In genomic region chr1:184870319-184870718, GRCh38 we compare ENCODE assay signal across 25 cellular contexts.
DNase-seq lines count a peak whose midpoint lies in the region; ATAC-seq lines count a peak whose summit lies in the region.
"Had no signal": no experiment of that assay in that cellular context is flagged by ENCODE, and none has a peak within 500 bp of the region (broad histone marks: within the 10 kb centered on the region; RNA-seq: fewer than 3 reads in every experiment).

No MANE protein-coding gene starts in this region.

- no peaks in the 10 kb centered on the region for H3K9me3 ChIP-seq in CD8-positive, alpha-beta memory T cell (ENCODE audit: low read length)
- H3K9me3 ChIP-seq: BE2C, Caco-2, esophagus muscularis mucosa, neutrophil, prostate gland, testis had no signal

- DNase-seq in activated T-cell treated with anti-CD3 and anti-CD28 coated beads, Interleukin-2, amount 50 U/mL, for 24 hours: no peak
- DNase-seq in activated T-cell treated with anti-CD3 and anti-CD28 coated beads for 4 hours: no peak
- peak in 2 of 5 donors; percentile 26 to 58 for DNase-seq in CD8-positive, alpha-beta memory T cell
- DNase-seq in activated T-helper 1 cell treated with anti-CD3 and anti-CD28 coated beads, Interleukin-12 subunit alpha, Interleukin-12 subunit beta, Interleukin-2, Interleukin-4 antibody, amounts not matched to agents 30 ng/mL and 10 ng/mL and 1 ng/mL, durations not matched to agents 14 hours and 24 hours and 36 hours (ENCODE audit: low spot score): peak; percentile 16
- no peak for DNase-seq in NCI-H446 (lab: John Stamatoyannopoulos, UW)
- no peak for DNase-seq in putamen (ENCODE audit: low spot score)
- DNase-seq: BE2C, Caco-2, DMS79 treated with DMSO at 0.1 percent for 48 hours, foreskin melanocyte, HFFc6, mesenchymal stem cell, NCI-H1436 treated with DMSO at 0.1 percent for 48 hours, T1000, testis had no signal

- H3K4me1 ChIP-seq in CD8-positive, alpha-beta memory T cell (ENCODE audit: insufficient read depth, low read length): peaks cover 29% of the 10 kb centered on the region
- H3K4me1 ChIP-seq: BE2C, Caco-2, prostate gland, testis had no signal

- ATAC-seq in HG02759 (IDR thresholded peaks at IDR 0.05; ENCODE audit: unreplicated experiment) (peak; percentile 30), HG03469 (IDR thresholded peaks at IDR 0.05; ENCODE audit: unreplicated experiment) (no peak)
- ATAC-seq: left lobe of liver, Right ventricle myocardium inferior had no signal

- no peaks in the 10 kb centered on the region for H3K27me3 Mint-ChIP-seq in activated T-cell treated with anti-CD3 and anti-CD28 coated beads, Interleukin-2, amount 50 U/mL, for 24 hours
- peaks cover 0 to 2% of the 10 kb centered on the region in 2 donors for H3K27me3 Mint-ChIP-seq in CD8-positive, alpha-beta memory T cell
- no peaks in the 10 kb centered on the region for H3K27me3 Mint-ChIP-seq in activated T-helper 1 cell treated with anti-CD3 and anti-CD28 coated beads, Interleukin-12 subunit alpha, Interleukin-12 subunit beta, Interleukin-2, Interleukin-4 antibody, amounts not matched to agents 30 ng/mL and 10 ng/mL and 1 ng/mL, durations not matched to agents 14 hours and 24 hours and 36 hours (ENCODE audit: insufficient read depth)

- CTCF ChIA-PET in CD8-positive, alpha-beta memory T cell (lab: Charles Lee): interaction anchor here (0.6 to 1.3 kb wide), 3 partner anchors 42 to 175 kb away, joined by 3 to 4 read pairs (median 3); partner anchors contain the start of gene RNF2

- no peak overlapping the region for H3K4me3 Mint-ChIP-seq in activated T-cell treated with anti-CD3 and anti-CD28 coated beads, Interleukin-2, amount 50 U/mL, for 24 hours
- H3K4me3 Mint-ChIP-seq in CD8-positive, alpha-beta memory T cell: peak overlapping the region in 5 of 7 donors; percentile 4 to 55 (median 38)
- no peak overlapping the region for H3K4me3 Mint-ChIP-seq in activated T-helper 1 cell treated with anti-CD3 and anti-CD28 coated beads, Interleukin-12 subunit alpha, Interleukin-12 subunit beta, Interleukin-2, Interleukin-4 antibody, amounts not matched to agents 30 ng/mL and 10 ng/mL and 1 ng/mL, durations not matched to agents 14 hours and 24 hours and 36 hours
- H3K4me3 Mint-ChIP-seq: HFFc6 had no signal

- H3K27me3 ChIP-seq in CD8-positive, alpha-beta memory T cell (ENCODE audit: insufficient read depth, low read length, poor library complexity, severe bottlenecking): no peaks in the 10 kb centered on the region
- H3K27me3 ChIP-seq: esophagus muscularis mucosa, hepatocyte, neutrophil, testis had no signal

- H3K36me3 Mint-ChIP-seq in activated T-cell treated with anti-CD3 and anti-CD28 coated beads, Interleukin-2, amount 50 U/mL, for 24 hours (ENCODE audit: low read depth): peaks cover 21% of the 10 kb centered on the region
- peaks cover 20 to 33% (median 22%) of the 10 kb centered on the region in 3 donors for H3K36me3 Mint-ChIP-seq in CD8-positive, alpha-beta memory T cell
- H3K36me3 Mint-ChIP-seq in activated T-helper 1 cell treated with anti-CD3 and anti-CD28 coated beads, Interleukin-12 subunit alpha, Interleukin-12 subunit beta, Interleukin-2, Interleukin-4 antibody, amounts not matched to agents 30 ng/mL and 10 ng/mL and 1 ng/mL, durations not matched to agents 14 hours and 24 hours and 36 hours (ENCODE audit: low read depth): peaks cover 23% of the 10 kb centered on the region

- intact Hi-C loops in activated T-helper 1 cell treated with anti-CD3 and anti-CD28 coated beads, Interleukin-12 subunit alpha, Interleukin-12 subunit beta, Interleukin-2, Interleukin-4 antibody, amounts not matched to agents 30 ng/mL and 10 ng/mL and 1 ng/mL, durations not matched to agents 14 hours and 24 hours and 36 hours (cut with micrococcal nuclease): no loop called here

- peaks cover 53% of the 10 kb centered on the region for H3K4me1 Mint-ChIP-seq in activated T-cell treated with anti-CD3 and anti-CD28 coated beads, Interleukin-2, amount 50 U/mL, for 24 hours (ENCODE audit: low read depth)
- H3K4me1 Mint-ChIP-seq in CD8-positive, alpha-beta memory T cell: peaks cover 46 to 56% (median 51%) of the 10 kb centered on the region in 3 donors
- H3K4me1 Mint-ChIP-seq in activated T-helper 1 cell treated with anti-CD3 and anti-CD28 coated beads, Interleukin-12 subunit alpha, Interleukin-12 subunit beta, Interleukin-2, Interleukin-4 antibody, amounts not matched to agents 30 ng/mL and 10 ng/mL and 1 ng/mL, durations not matched to agents 14 hours and 24 hours and 36 hours (ENCODE audit: low read depth): peaks cover 40% of the 10 kb centered on the region

- H3K4me3 ChIP-seq in CD8-positive, alpha-beta memory T cell (ENCODE audit: low read length): no peak overlapping the region
- H3K4me3 ChIP-seq: coronary artery, esophagus muscularis mucosa, hepatocyte, prostate gland, testis had no signal

- H3K27ac Mint-ChIP-seq in activated T-cell treated with anti-CD3 and anti-CD28 coated beads, Interleukin-2, amount 50 U/mL, for 24 hours: peak overlapping the region; percentile 51
- H3K27ac Mint-ChIP-seq in CD8-positive, alpha-beta memory T cell: peak overlapping the region in 7 of 8 donors; percentile 49 to 91 (median 80)
- peak overlapping the region; percentile 45 for H3K27ac Mint-ChIP-seq in activated T-helper 1 cell treated with anti-CD3 and anti-CD28 coated beads, Interleukin-12 subunit alpha, Interleukin-12 subunit beta, Interleukin-2, Interleukin-4 antibody, amounts not matched to agents 30 ng/mL and 10 ng/mL and 1 ng/mL, durations not matched to agents 14 hours and 24 hours and 36 hours
- H3K27ac Mint-ChIP-seq: HFFc6 had no signal

- no peak overlapping the region for H3K27ac ChIP-seq in CD8-positive, alpha-beta memory T cell (ENCODE audit: low read depth, low read length)
- H3K27ac ChIP-seq: coronary artery, esophagus muscularis mucosa, hepatocyte, KMS-11, neutrophil, prostate gland, testis had no signal

- H3K9me3 Mint-ChIP-seq in activated T-cell treated with anti-CD3 and anti-CD28 coated beads, Interleukin-2, amount 50 U/mL, for 24 hours: peaks cover 4% of the 10 kb centered on the region
- H3K9me3 Mint-ChIP-seq in CD8-positive, alpha-beta memory T cell: peaks cover 0 to 12% (median 4%) of the 10 kb centered on the region in 5 donors
- peaks cover 4% of the 10 kb centered on the region for H3K9me3 Mint-ChIP-seq in activated T-helper 1 cell treated with anti-CD3 and anti-CD28 coated beads, Interleukin-12 subunit alpha, Interleukin-12 subunit beta, Interleukin-2, Interleukin-4 antibody, amounts not matched to agents 30 ng/mL and 10 ng/mL and 1 ng/mL, durations not matched to agents 14 hours and 24 hours and 36 hours
- H3K9me3 Mint-ChIP-seq: HFFc6 had no signal

- POLR2A ChIA-PET in CD8-positive, alpha-beta memory T cell (lab: Charles Lee): no interaction called here

- H3K36me3 ChIP-seq in CD8-positive, alpha-beta memory T cell (ENCODE audit: insufficient read depth, low read length): no peaks in the 10 kb centered on the region
- H3K36me3 ChIP-seq: BE2C, prostate gland had no signal

Comparison
In these comparisons a context has a peak if more than half of its experiments do, and no peak if none do; other contexts are left out.
1. H3K4me3 Mint-ChIP-seq: peak in CD8-positive, alpha-beta memory T cell (5 of 7); none in activated T-cell treated with anti-CD3 and anti-CD28 coated beads, Interleukin-2, amount 50 U/mL, for 24 hours (single experiment) and activated T-helper 1 cell treated with anti-CD3 and anti-CD28 coated beads, Interleukin-12 subunit alpha, Interleukin-12 subunit beta, Interleukin-2, Interleukin-4 antibody, amounts not matched to agents 30 ng/mL and 10 ng/mL and 1 ng/mL, durations not matched to agents 14 hours and 24 hours and 36 hours (single experiment).
2. Peak in every context shown above with its lines, with median percentiles within 50 percentile points of each other: H3K27ac Mint-ChIP-seq.